In genomic region chr11:127470485-127470884, GRCh38 we compare ENCODE assay signal across 9 cellular contexts.
A peak's percentile ranks its signal among the peaks of the same experiment; 100 is the strongest.
DNase-seq lines count a peak whose midpoint lies in the region; ATAC-seq, FAIRE-seq and TF ChIP-seq lines count a peak whose summit lies in the region.
"Had no signal": no experiment of that assay in that cellular context is flagged by ENCODE, and none has a peak within 500 bp of the region (broad histone marks: within the 10 kb centered on the region; RNA-seq: fewer than 3 reads in every experiment).

No MANE protein-coding gene starts in this region.

- no peaks in the 10 kb centered on the region for H3K4me1 ChIP-seq in smooth muscle cell (ENCODE audit: low read depth)

- DNase-seq in activated CD4-positive, alpha-beta memory T cell treated with anti-CD3 and anti-CD28 coated beads for 36 hours = peak; percentile 12
- DNase-seq in activated CD4-positive, alpha-beta memory T cell treated with anti-CD3 and anti-CD28 coated beads, Interleukin-2, amount 10 ng/mL, durations not matched to agents 7 days and 5 days = no peak
- peak; percentile 1 for DNase-seq in activated naive CD8-positive, alpha-beta T cell treated with anti-CD3 and anti-CD28 coated beads for 36 hours
- DNase-seq in smooth muscle cell (lab: John Stamatoyannopoulos, UW; ENCODE audit: unreplicated experiment) (no peak), HTR-8/SVneo (ENCODE audit: insufficient read length, low spot score) (no peak), germinal center (ENCODE audit: low spot score) (no peak)
- DNase-seq in CD4-positive, alpha-beta T cell = no peak
- DNase-seq: cortex of kidney had no signal

- no peaks in the 10 kb centered on the region for H4K20me1 ChIP-seq in smooth muscle cell (ENCODE audit: low read depth)

- H3K27me3 ChIP-seq in smooth muscle cell (ENCODE audit: low read depth) = peaks cover 12% of the 10 kb centered on the region
- no peaks in the 10 kb centered on the region for H3K27me3 ChIP-seq in CD4-positive, alpha-beta T cell (ENCODE audit: control insufficient read depth, insufficient read depth, low read length)

- POLR2A ChIA-PET in activated CD4-positive, alpha-beta memory T cell treated with anti-CD3 and anti-CD28 coated beads for 36 hours (lab: Charles Lee) = no interaction called here
- POLR2A ChIA-PET in activated CD4-positive, alpha-beta memory T cell treated with anti-CD3 and anti-CD28 coated beads, Interleukin-2, amount 10 ng/mL, durations not matched to agents 7 days and 5 days (lab: Charles Lee) = no interaction called here
- POLR2A ChIA-PET in CD4-positive, alpha-beta T cell (lab: Charles Lee) = no interaction called here

- peak; percentile 74 for ATAC-seq in HG03280 (IDR thresholded peaks at IDR 0.05; ENCODE audit: unreplicated experiment)
- no peak for ATAC-seq in CD4-positive, alpha-beta T cell (ENCODE audit: poor library complexity)

- H3K27me3 Mint-ChIP-seq in activated CD4-positive, alpha-beta memory T cell treated with anti-CD3 and anti-CD28 coated beads for 36 hours = no peaks in the 10 kb centered on the region
- H3K27me3 Mint-ChIP-seq in activated CD4-positive, alpha-beta memory T cell treated with anti-CD3 and anti-CD28 coated beads, Interleukin-2, amount 10 ng/mL, durations not matched to agents 7 days and 5 days = no peaks in the 10 kb centered on the region
- H3K27me3 Mint-ChIP-seq in activated naive CD8-positive, alpha-beta T cell treated with anti-CD3 and anti-CD28 coated beads for 36 hours = no peaks in the 10 kb centered on the region
- no peaks in the 10 kb centered on the region for H3K27me3 Mint-ChIP-seq in CD4-positive, alpha-beta T cell

- H2AFZ ChIP-seq in smooth muscle cell (ENCODE audit: low read depth) = no peak overlapping the region

- H3K79me2 ChIP-seq in smooth muscle cell (ENCODE audit: low read depth) = no peaks in the 10 kb centered on the region

- H3K4me3 Mint-ChIP-seq in activated CD4-positive, alpha-beta memory T cell treated with anti-CD3 and anti-CD28 coated beads for 36 hours = no peak overlapping the region
- H3K4me3 Mint-ChIP-seq in activated CD4-positive, alpha-beta memory T cell treated with anti-CD3 and anti-CD28 coated beads, Interleukin-2, amount 10 ng/mL, durations not matched to agents 7 days and 5 days = no peak overlapping the region
- H3K4me3 Mint-ChIP-seq in activated naive CD8-positive, alpha-beta T cell treated with anti-CD3 and anti-CD28 coated beads for 36 hours = no peak overlapping the region
- no peak overlapping the region for H3K4me3 Mint-ChIP-seq in CD4-positive, alpha-beta T cell

- intact Hi-C loops in activated CD4-positive, alpha-beta memory T cell treated with anti-CD3 and anti-CD28 coated beads for 36 hours (cut with micrococcal nuclease) = no loop called here
- intact Hi-C loops in CD4-positive, alpha-beta T cell (cut with DNase I, micrococcal nuclease) = no loop called here

- H3K9me3 ChIP-seq in smooth muscle cell (replicated peaks; ENCODE audit: low read depth) = no peaks in the 10 kb centered on the region
- H3K9me3 ChIP-seq in CD4-positive, alpha-beta T cell (ENCODE audit: control insufficient read depth, low read length) = no peaks in the 10 kb centered on the region

- no peak overlapping the region for H3K9ac ChIP-seq in smooth muscle cell (ENCODE audit: low read depth)

- no peak for FAIRE-seq in HTR-8/SVneo (lab: Jason Lieb, UNC)

- H3K36me3 ChIP-seq in smooth muscle cell (ENCODE audit: low read depth) = no peaks in the 10 kb centered on the region

- no peak overlapping the region for H3K4me3 ChIP-seq in smooth muscle cell

- no peak overlapping the region for H3K4me2 ChIP-seq in smooth muscle cell

- peak; percentile 42 for TF ChIP-seq CTCF in smooth muscle cell (IDR thresholded peaks at IDR 0.05; ENCODE audit: borderline replicate concordance, insufficient read depth, poor library complexity, severe bottlenecking)
- TF ChIP-seq CTCF in CD4-positive, alpha-beta T cell (IDR thresholded peaks at IDR 0.05) = no peak

- H3K9me3 Mint-ChIP-seq in activated CD4-positive, alpha-beta memory T cell treated with anti-CD3 and anti-CD28 coated beads for 36 hours = no peaks in the 10 kb centered on the region
- H3K9me3 Mint-ChIP-seq in activated CD4-positive, alpha-beta memory T cell treated with anti-CD3 and anti-CD28 coated beads, Interleukin-2, amount 10 ng/mL, durations not matched to agents 7 days and 5 days = no peaks in the 10 kb centered on the region
- H3K9me3 Mint-ChIP-seq in activated naive CD8-positive, alpha-beta T cell treated with anti-CD3 and anti-CD28 coated beads for 36 hours = no peaks in the 10 kb centered on the region
- H3K9me3 Mint-ChIP-seq in CD4-positive, alpha-beta T cell = no peaks in the 10 kb centered on the region

- no peak overlapping the region for H3K27ac Mint-ChIP-seq in activated CD4-positive, alpha-beta memory T cell treated with anti-CD3 and anti-CD28 coated beads for 36 hours
- no peak overlapping the region for H3K27ac Mint-ChIP-seq in activated CD4-positive, alpha-beta memory T cell treated with anti-CD3 and anti-CD28 coated beads, Interleukin-2, amount 10 ng/mL, durations not matched to agents 7 days and 5 days
- H3K27ac Mint-ChIP-seq in activated naive CD8-positive, alpha-beta T cell treated with anti-CD3 and anti-CD28 coated beads for 36 hours = no peak overlapping the region
- no peak overlapping the region for H3K27ac Mint-ChIP-seq in CD4-positive, alpha-beta T cell

- H3F3A ChIP-seq in smooth muscle cell (ENCODE audit: low read depth) = no peaks in the 10 kb centered on the region

- no peak overlapping the region for H3K27ac ChIP-seq in smooth muscle cell (ENCODE audit: low read depth)
- H3K27ac ChIP-seq in CD4-positive, alpha-beta T cell (ENCODE audit: low read depth, low read length) = no peak overlapping the region

- 73% methylated on average over 3 of the region's 3 CpGs for WGBS in smooth muscle cell (ENCODE audit: low lambda C conversion rate)

- CTCF ChIA-PET in activated CD4-positive, alpha-beta memory T cell treated with anti-CD3 and anti-CD28 coated beads for 36 hours (lab: Charles Lee) = no interaction called here
- CTCF ChIA-PET in activated CD4-positive, alpha-beta memory T cell treated with anti-CD3 and anti-CD28 coated beads, Interleukin-2, amount 10 ng/mL, durations not matched to agents 7 days and 5 days (lab: Charles Lee) = interaction anchor here (1.0 kb wide), 1 partner anchor 23 kb away, joined by 4 read pairs; no protein-coding TSS in a partner anchor
- CTCF ChIA-PET in CD4-positive, alpha-beta T cell (lab: Charles Lee) = no interaction called here

- H3K4me1 Mint-ChIP-seq in activated CD4-positive, alpha-beta memory T cell treated with anti-CD3 and anti-CD28 coated beads for 36 hours (ENCODE audit: low read depth) = no peaks in the 10 kb centered on the region
- H3K4me1 Mint-ChIP-seq in activated CD4-positive, alpha-beta memory T cell treated with anti-CD3 and anti-CD28 coated beads, Interleukin-2, amount 10 ng/mL, durations not matched to agents 7 days and 5 days = no peaks in the 10 kb centered on the region
- H3K4me1 Mint-ChIP-seq in activated naive CD8-positive, alpha-beta T cell treated with anti-CD3 and anti-CD28 coated beads for 36 hours = no peaks in the 10 kb centered on the region
- no peaks in the 10 kb centered on the region for H3K4me1 Mint-ChIP-seq in CD4-positive, alpha-beta T cell (ENCODE audit: low read depth)

- no peaks in the 10 kb centered on the region for H3K36me3 Mint-ChIP-seq in activated CD4-positive, alpha-beta memory T cell treated with anti-CD3 and anti-CD28 coated beads for 36 hours
- no peaks in the 10 kb centered on the region for H3K36me3 Mint-ChIP-seq in activated CD4-positive, alpha-beta memory T cell treated with anti-CD3 and anti-CD28 coated beads, Interleukin-2, amount 10 ng/mL, durations not matched to agents 7 days and 5 days (ENCODE audit: low read depth)
- H3K36me3 Mint-ChIP-seq in activated naive CD8-positive, alpha-beta T cell treated with anti-CD3 and anti-CD28 coated beads for 36 hours = no peaks in the 10 kb centered on the region
- H3K36me3 Mint-ChIP-seq in CD4-positive, alpha-beta T cell (ENCODE audit: low read depth) = no peaks in the 10 kb centered on the region

Comparison
In these comparisons a context has a peak if more than half of its experiments do, and no peak if none do; other contexts are left out.
1. DNase-seq: peak in activated CD4-positive, alpha-beta memory T cell treated with anti-CD3 and anti-CD28 coated beads for 36 hours (single experiment) and activated naive CD8-positive, alpha-beta T cell treated with anti-CD3 and anti-CD28 coated beads for 36 hours (single experiment); none in activated CD4-positive, alpha-beta memory T cell treated with anti-CD3 and anti-CD28 coated beads, Interleukin-2, amount 10 ng/mL, durations not matched to agents 7 days and 5 days (single experiment), smooth muscle cell (single experiment), CD4-positive, alpha-beta T cell (0 of 10), HTR-8/SVneo (single experiment) and germinal center (single experiment).